ENCODE assay signal across 21 cellular contexts in the genomic region with DNA sequence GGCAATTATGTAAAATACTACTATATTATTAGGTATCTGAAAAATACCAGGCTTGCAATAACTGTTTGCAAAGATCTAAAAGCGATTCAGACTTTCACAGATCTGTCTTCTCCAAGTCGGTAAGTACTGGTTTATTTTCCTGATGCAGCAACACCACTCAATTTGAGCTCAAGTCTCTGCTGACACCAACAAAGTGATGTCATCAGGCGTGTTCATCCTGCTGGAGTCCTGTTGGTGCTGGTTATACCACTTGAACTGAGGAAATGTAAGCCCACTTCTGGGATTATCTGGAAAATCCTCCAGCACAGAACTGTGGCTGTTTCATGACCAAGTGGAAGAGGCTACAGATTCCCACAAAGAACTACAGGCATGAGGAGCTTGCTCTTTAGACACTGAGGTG.
"Had no signal": no experiment of that assay in that cellular context is flagged by ENCODE, and none has a peak within 500 bp of the region (broad histone marks: within the 10 kb centered on the region; RNA-seq: fewer than 3 reads in every experiment).

No MANE protein-coding gene starts in this region.

- H3K27me3 ChIP-seq: brain microvascular endothelial cell, gastrocnemius medialis had no signal

- ATAC-seq: esophagus mucosa, gastrocnemius medialis, heart left ventricle had no signal

- DNase-seq: activated CD4-positive, CD25-positive, alpha-beta regulatory T cell treated with anti-CD3 and anti-CD28 coated beads, Interleukin-2, amount 50 U/mL, for 72 hours; activated CD8-positive, alpha-beta memory T cell treated with anti-CD3 and anti-CD28 coated beads for 24 hours; activated CD8-positive, alpha-beta memory T cell treated with anti-CD3 and anti-CD28 coated beads, Interleukin-2, amount 50 U/mL, for 48 hours; activated effector memory CD4-positive, alpha-beta T cell treated with Interleukin-2 at 50 U/mL for 16 hours; activated naive CD4-positive, alpha-beta T cell treated with anti-CD3 and anti-CD28 coated beads, Interleukin-2, amount 10 ng/mL, durations not matched to agents 7 days and 5 days; activated T-cell treated with anti-CD3 and anti-CD28 coated beads, Interleukin-2, amount 50 U/mL, for 48 hours; aorta; brain microvascular endothelial cell; gastrocnemius medialis; heart left ventricle; kidney glomerular epithelial cell; left ventricle myocardium inferior; mammary epithelial cell; retina; stimulated activated CD4-positive, alpha-beta T cell treated with anti-CD3 and anti-CD28 coated beads, Interleukin-2, amount 100 ng/mL, for 24 hours; stimulated activated naive CD4-positive, alpha-beta T cell treated with Interleukin-2 at 50 U/mL for 16 hours; T1000; tibial artery had no signal

- H3K4me3 ChIP-seq: coronary artery, gastrocnemius medialis, heart left ventricle, left ventricle myocardium inferior, tibial artery had no signal

- H3K9me3 ChIP-seq: gastrocnemius medialis, heart left ventricle, left ventricle myocardium inferior, tibial artery had no signal

- H3K27ac ChIP-seq: brain microvascular endothelial cell, coronary artery, gastrocnemius medialis, heart left ventricle, left ventricle myocardium inferior, tibial artery had no signal

- H3K36me3 Mint-ChIP-seq: activated naive CD4-positive, alpha-beta T cell treated with anti-CD3 and anti-CD28 coated beads, Interleukin-2, amount 10 ng/mL, durations not matched to agents 7 days and 5 days had no signal

- H3K9me3 Mint-ChIP-seq: activated naive CD4-positive, alpha-beta T cell treated with anti-CD3 and anti-CD28 coated beads, Interleukin-2, amount 10 ng/mL, durations not matched to agents 7 days and 5 days; neural crest cell had no signal

- H3K27ac Mint-ChIP-seq: activated naive CD4-positive, alpha-beta T cell treated with anti-CD3 and anti-CD28 coated beads, Interleukin-2, amount 10 ng/mL, durations not matched to agents 7 days and 5 days had no signal

- H3K36me3 ChIP-seq: brain microvascular endothelial cell, gastrocnemius medialis, heart left ventricle, left ventricle myocardium inferior, tibial artery had no signal

- H3K4me3 Mint-ChIP-seq: activated naive CD4-positive, alpha-beta T cell treated with anti-CD3 and anti-CD28 coated beads, Interleukin-2, amount 10 ng/mL, durations not matched to agents 7 days and 5 days; neural crest cell had no signal

- H3K4me1 ChIP-seq: gastrocnemius medialis, heart left ventricle, left ventricle myocardium inferior had no signal
